1 cellular context compared by ENCODE assay signal in the genomic region with DNA sequence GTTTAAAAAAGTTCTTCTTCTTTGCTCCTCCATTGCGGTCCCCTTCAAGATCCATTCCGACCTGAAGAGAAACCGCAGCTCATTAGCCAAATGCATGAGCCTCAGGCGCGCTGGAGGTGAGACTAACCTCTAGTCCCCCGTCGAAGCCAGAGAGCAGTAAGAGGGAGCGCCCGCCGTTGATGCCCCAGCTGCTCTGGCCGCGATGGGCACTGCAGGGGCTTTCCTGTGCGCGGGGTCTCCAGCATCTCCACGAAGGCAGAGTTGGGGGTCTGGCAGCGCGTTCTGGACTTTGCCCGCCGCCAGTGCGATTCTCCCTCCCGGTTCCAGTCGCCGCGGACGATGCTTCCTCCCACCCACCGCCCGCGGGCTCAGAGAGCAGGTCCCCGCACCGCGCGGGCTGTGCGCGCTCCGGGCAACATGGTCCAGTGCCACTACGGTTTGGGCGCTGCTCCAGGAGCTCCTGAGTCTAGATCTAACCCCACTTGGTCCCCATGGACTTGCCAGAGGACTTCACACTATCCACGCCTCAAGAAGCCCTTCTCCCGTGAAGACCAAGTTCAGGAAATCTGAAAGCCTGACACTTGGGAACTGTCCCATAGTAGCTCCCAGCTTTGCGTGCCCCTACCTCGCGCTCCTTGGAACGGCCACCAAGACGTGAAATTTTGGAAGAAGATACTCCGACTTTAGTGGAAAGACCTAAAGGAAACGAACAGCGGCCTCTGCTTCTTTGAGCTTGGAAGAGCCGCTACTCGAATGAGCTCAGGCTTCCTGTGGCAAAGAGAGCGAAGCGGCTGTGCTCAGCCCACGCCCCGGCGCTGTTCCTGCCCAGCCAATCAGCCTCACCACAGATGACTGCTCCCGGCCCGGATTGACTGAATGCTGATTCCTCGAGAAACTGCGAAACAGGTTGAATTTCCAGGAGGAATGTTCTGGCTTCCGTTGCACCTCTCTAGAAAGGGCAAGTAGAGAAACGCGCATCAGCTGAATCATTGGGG.
TF ChIP-seq lines count a peak whose summit lies in the region.

A gene (minus strand): TSS at position 755 of the 995 bp plus-strand sequence. CDS start 700 bp downstream, at position 55.

TF ChIP-seq in HepG2, 621 proteins besides CTCF, POLR2A, EP300 and RAD21 (continued from another document and continues in another):
- TF ChIP-seq, protein P1, sequence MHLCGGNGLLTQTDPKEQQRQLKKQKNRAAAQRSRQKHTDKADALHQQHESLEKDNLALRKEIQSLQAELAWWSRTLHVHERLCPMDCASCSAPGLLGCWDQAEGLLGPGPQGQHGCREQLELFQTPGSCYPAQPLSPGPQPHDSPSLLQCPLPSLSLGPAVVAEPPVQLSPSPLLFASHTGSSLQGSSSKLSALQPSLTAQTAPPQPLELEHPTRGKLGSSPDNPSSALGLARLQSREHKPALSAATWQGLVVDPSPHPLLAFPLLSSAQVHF (CRISPR knock-in tag; IDR thresholded peaks at IDR 0.05), result no peak
- TF ChIP-seq JUN (CRISPR knock-in tag; IDR thresholded peaks at IDR 0.05), result no peak
- TF ChIP-seq ZSCAN20 (CRISPR knock-in tag; IDR thresholded peaks at IDR 0.05; ENCODE audit: borderline replicate concordance), result no peak
- TF ChIP-seq ZNF713 (CRISPR knock-in tag; IDR thresholded peaks at IDR 0.05), result no peak
- TF ChIP-seq ZNF7 (CRISPR knock-in tag; IDR thresholded peaks at IDR 0.05), result no peak
- TF ChIP-seq ZNF616 (CRISPR knock-in tag; IDR thresholded peaks at IDR 0.05; ENCODE audit: low read depth), result no peak
- TF ChIP-seq STAT5B (CRISPR knock-in tag; IDR thresholded peaks at IDR 0.05), result no peak
- TF ChIP-seq SMYD3 (CRISPR knock-in tag; IDR thresholded peaks at IDR 0.05), result peak; percentile 0; the same call in 1 of the 2 replicates
- TF ChIP-seq HMG20B (CRISPR knock-in tag; conservative IDR thresholded peaks at IDR 0.05), result no peak
- TF ChIP-seq ZNF207 (IDR thresholded peaks at IDR 0.05; ENCODE audit: borderline replicate concordance), result no peak
- TF ChIP-seq ASH2L (IDR thresholded peaks at IDR 0.05; ENCODE audit: insufficient read length, low read depth, low read length), result peak; percentile 53
- TF ChIP-seq SRF (IDR thresholded peaks at IDR 0.05; ENCODE audit: low read depth, low read length), result no peak
- 0 out of 2 replicates have a peak, but pooled peaks have one; percentile 25 for TF ChIP-seq MEIS2 (CRISPR knock-in tag; IDR thresholded peaks at IDR 0.05)
- TF ChIP-seq ZNF501 (CRISPR knock-in tag; IDR thresholded peaks at IDR 0.05), result peak; percentile 98
- TF ChIP-seq ZNF264 (CRISPR knock-in tag; IDR thresholded peaks at IDR 0.05), result no peak
- TF ChIP-seq, protein P2, sequence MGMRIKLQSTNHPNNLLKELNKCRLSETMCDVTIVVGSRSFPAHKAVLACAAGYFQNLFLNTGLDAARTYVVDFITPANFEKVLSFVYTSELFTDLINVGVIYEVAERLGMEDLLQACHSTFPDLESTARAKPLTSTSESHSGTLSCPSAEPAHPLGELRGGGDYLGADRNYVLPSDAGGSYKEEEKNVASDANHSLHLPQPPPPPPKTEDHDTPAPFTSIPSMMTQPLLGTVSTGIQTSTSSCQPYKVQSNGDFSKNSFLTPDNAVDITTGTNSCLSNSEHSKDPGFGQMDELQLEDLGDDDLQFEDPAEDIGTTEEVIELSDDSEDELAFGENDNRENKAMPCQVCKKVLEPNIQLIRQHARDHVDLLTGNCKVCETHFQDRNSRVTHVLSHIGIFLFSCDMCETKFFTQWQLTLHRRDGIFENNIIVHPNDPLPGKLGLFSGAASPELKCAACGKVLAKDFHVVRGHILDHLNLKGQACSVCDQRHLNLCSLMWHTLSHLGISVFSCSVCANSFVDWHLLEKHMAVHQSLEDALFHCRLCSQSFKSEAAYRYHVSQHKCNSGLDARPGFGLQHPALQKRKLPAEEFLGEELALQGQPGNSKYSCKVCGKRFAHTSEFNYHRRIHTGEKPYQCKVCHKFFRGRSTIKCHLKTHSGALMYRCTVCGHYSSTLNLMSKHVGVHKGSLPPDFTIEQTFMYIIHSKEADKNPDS (CRISPR knock-in tag; IDR thresholded peaks at IDR 0.05), result no peak; the same call in 1 of the 2 replicates
- no peak for TF ChIP-seq CCAR2 (optimal IDR thresholded peaks at IDR 0.05; ENCODE audit: low read depth, low read length)
- TF ChIP-seq, protein P3, sequence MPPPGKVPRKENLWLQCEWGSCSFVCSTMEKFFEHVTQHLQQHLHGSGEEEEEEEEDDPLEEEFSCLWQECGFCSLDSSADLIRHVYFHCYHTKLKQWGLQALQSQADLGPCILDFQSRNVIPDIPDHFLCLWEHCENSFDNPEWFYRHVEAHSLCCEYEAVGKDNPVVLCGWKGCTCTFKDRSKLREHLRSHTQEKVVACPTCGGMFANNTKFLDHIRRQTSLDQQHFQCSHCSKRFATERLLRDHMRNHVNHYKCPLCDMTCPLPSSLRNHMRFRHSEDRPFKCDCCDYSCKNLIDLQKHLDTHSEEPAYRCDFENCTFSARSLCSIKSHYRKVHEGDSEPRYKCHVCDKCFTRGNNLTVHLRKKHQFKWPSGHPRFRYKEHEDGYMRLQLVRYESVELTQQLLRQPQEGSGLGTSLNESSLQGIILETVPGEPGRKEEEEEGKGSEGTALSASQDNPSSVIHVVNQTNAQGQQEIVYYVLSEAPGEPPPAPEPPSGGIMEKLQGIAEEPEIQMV (CRISPR knock-in tag; IDR thresholded peaks at IDR 0.05; ENCODE audit: low read depth), result no peak
- TF ChIP-seq RFXANK (CRISPR knock-in tag; IDR thresholded peaks at IDR 0.05), result no peak
- no peak for TF ChIP-seq PHF20 (CRISPR knock-in tag; IDR thresholded peaks at IDR 0.05)
- TF ChIP-seq, protein P4, sequence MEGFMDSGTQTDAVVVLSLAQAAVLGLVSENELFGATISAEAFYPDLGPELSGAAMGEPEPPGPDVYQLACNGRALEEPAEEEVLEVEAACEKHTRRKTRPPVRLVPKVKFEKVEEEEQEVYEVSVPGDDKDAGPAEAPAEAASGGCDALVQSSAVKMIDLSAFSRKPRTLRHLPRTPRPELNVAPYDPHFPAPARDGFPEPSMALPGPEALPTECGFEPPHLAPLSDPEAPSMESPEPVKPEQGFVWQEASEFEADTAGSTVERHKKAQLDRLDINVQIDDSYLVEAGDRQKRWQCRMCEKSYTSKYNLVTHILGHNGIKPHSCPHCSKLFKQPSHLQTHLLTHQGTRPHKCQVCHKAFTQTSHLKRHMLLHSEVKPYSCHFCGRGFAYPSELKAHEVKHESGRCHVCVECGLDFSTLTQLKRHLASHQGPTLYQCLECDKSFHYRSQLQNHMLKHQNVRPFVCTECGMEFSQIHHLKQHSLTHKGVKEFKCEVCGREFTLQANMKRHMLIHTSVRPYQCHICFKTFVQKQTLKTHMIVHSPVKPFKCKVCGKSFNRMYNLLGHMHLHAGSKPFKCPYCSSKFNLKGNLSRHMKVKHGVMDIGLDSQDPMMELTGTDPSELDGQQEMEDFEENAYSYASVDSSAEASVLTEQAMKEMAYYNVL (CRISPR knock-in tag; IDR thresholded peaks at IDR 0.05; ENCODE audit: borderline replicate concordance), result peak; percentile 64; the same call in 1 of the 2 replicates
- peak; percentile 6; the same call in 1 of the 2 replicates for TF ChIP-seq ZNF782 (CRISPR knock-in tag; IDR thresholded peaks at IDR 0.05; ENCODE audit: borderline replicate concordance)
- TF ChIP-seq FOXK2 (IDR thresholded peaks at IDR 0.05), result no peak
- no peak for TF ChIP-seq SYNCRIP (IDR thresholded peaks at IDR 0.05; ENCODE audit: insufficient read depth, low read depth, low read length)
- TF ChIP-seq MLLT10 (CRISPR knock-in tag; IDR thresholded peaks at IDR 0.05), result no peak
- TF ChIP-seq TAF1 (CRISPR knock-in tag; IDR thresholded peaks at IDR 0.05), result peak; percentile 94
- TF ChIP-seq, protein P5, sequence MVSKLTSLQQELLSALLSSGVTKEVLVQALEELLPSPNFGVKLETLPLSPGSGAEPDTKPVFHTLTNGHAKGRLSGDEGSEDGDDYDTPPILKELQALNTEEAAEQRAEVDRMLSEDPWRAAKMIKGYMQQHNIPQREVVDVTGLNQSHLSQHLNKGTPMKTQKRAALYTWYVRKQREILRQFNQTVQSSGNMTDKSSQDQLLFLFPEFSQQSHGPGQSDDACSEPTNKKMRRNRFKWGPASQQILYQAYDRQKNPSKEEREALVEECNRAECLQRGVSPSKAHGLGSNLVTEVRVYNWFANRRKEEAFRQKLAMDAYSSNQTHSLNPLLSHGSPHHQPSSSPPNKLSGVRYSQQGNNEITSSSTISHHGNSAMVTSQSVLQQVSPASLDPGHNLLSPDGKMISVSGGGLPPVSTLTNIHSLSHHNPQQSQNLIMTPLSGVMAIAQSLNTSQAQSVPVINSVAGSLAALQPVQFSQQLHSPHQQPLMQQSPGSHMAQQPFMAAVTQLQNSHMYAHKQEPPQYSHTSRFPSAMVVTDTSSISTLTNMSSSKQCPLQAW (CRISPR knock-in tag; IDR thresholded peaks at IDR 0.05), result peak; percentile 75
- TF ChIP-seq TCF12 (IDR thresholded peaks at IDR 0.05), result no peak
- peak; percentile 27; the same call in 1 of the 2 replicates for TF ChIP-seq TCF12 (CRISPR knock-in tag; IDR thresholded peaks at IDR 0.05)
- no peak for TF ChIP-seq JARID2 (CRISPR knock-in tag; IDR thresholded peaks at IDR 0.05; ENCODE audit: insufficient replicate concordance)
- TF ChIP-seq, protein P6, sequence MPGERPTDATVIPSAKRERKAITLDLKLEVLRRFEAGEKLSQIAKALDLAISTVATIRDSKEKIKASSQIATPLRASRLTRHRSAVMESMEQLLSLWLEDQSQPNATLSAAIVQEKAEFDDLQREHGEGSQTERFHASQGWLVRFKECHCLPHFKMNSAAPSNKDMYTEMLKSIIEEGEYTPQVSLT (CRISPR knock-in tag; IDR thresholded peaks at IDR 0.05; ENCODE audit: borderline replicate concordance, low read depth), result no peak; the same call in 1 of the 2 replicates
- TF ChIP-seq, protein P7, sequence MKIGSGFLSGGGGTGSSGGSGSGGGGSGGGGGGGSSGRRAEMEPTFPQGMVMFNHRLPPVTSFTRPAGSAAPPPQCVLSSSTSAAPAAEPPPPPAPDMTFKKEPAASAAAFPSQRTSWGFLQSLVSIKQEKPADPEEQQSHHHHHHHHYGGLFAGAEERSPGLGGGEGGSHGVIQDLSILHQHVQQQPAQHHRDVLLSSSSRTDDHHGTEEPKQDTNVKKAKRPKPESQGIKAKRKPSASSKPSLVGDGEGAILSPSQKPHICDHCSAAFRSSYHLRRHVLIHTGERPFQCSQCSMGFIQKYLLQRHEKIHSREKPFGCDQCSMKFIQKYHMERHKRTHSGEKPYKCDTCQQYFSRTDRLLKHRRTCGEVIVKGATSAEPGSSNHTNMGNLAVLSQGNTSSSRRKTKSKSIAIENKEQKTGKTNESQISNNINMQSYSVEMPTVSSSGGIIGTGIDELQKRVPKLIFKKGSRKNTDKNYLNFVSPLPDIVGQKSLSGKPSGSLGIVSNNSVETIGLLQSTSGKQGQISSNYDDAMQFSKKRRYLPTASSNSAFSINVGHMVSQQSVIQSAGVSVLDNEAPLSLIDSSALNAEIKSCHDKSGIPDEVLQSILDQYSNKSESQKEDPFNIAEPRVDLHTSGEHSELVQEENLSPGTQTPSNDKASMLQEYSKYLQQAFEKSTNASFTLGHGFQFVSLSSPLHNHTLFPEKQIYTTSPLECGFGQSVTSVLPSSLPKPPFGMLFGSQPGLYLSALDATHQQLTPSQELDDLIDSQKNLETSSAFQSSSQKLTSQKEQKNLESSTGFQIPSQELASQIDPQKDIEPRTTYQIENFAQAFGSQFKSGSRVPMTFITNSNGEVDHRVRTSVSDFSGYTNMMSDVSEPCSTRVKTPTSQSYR (CRISPR knock-in tag; IDR thresholded peaks at IDR 0.05; ENCODE audit: borderline replicate concordance), result no peak
- peak; percentile 67; the same call in 1 of the 2 replicates for TF ChIP-seq POGZ (CRISPR knock-in tag; IDR thresholded peaks at IDR 0.05)
- TF ChIP-seq, protein P8, sequence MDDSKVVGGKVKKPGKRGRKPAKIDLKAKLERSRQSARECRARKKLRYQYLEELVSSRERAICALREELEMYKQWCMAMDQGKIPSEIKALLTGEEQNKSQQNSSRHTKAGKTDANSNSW (CRISPR knock-in tag; IDR thresholded peaks at IDR 0.05; ENCODE audit: borderline replicate concordance), result no peak
- peak; percentile 88 for TF ChIP-seq ZNF292 (CRISPR knock-in tag; IDR thresholded peaks at IDR 0.05; ENCODE audit: borderline replicate concordance, low read depth)
- TF ChIP-seq RXRA (CRISPR knock-in tag; IDR thresholded peaks at IDR 0.05), result peak; percentile 15; the same call in 1 of the 2 replicates
- peak; percentile 22 for TF ChIP-seq ZNF883 (CRISPR knock-in tag; IDR thresholded peaks at IDR 0.05; ENCODE audit: not compliant biosample characterization)
